2 cellular contexts compared by ENCODE assay signal in the genomic region with DNA sequence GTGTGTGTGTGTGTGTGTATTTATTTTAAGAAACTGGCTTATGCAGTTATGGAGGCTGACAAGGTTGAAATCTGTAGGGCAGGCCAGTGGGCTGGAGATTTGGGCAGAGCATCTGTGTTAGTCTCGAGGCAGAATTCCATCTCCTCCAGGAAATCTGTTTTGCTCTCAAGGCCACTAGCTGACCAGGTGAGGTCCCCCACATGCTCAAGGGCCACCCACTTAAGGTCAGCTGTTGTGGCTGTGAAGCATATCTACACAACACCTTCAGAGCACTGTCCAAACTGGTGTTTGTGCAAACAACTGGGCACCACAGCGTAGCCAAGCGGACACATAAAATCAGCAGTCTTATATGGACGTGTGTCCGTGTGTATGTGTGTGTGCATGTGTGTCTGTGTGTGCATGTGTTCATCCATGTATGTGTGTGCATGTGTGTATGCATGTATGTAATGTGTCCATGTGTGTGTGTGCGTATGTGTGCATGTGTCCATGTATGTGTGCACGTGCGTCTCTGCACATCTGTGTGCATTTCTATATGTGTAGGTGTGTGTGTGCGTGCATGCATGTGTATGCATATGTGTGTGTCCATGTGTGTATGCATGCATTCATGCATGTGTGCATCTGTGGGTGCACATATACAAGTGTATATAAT.
A peak's percentile ranks its signal among the peaks of the same experiment; 100 is the strongest.
TF ChIP-seq lines count a peak whose summit lies in the region.

No MANE protein-coding gene starts in this region.

TF ChIP-seq in IMR-90, 13 proteins besides CTCF, POLR2A, EP300 and RAD21:
- TF ChIP-seq RFX5 (IDR thresholded peaks at IDR 0.05; ENCODE audit: low read depth, low read length) (no peak), NFE2L2 (IDR thresholded peaks at IDR 0.05; ENCODE audit: low read depth, low read length) (no peak), MXI1 (IDR thresholded peaks at IDR 0.05; ENCODE audit: borderline replicate concordance, low read depth, low read length) (no peak), FOS (IDR thresholded peaks at IDR 0.05; ENCODE audit: low read depth, low read length) (no peak), CHD1 (IDR thresholded peaks at IDR 0.05; ENCODE audit: low read depth, low read length) (no peak), SMC3 (IDR thresholded peaks at IDR 0.05; ENCODE audit: low read depth, low read length) (no peak), MAZ (IDR thresholded peaks at IDR 0.05; ENCODE audit: borderline replicate concordance, low read depth, low read length) (no peak), USF2 (IDR thresholded peaks at IDR 0.05; ENCODE audit: low read depth, low read length) (no peak), RCOR1 (IDR thresholded peaks at IDR 0.05; ENCODE audit: insufficient replicate concordance, low read length) (no peak), CEBPB (IDR thresholded peaks at IDR 0.05; ENCODE audit: low read depth, low read length) (no peak), BHLHE40 (IDR thresholded peaks at IDR 0.05; ENCODE audit: low read depth, low read length) (no peak), MAFK (IDR thresholded peaks at IDR 0.05; ENCODE audit: low read depth, low read length) (no peak), ELK1 (IDR thresholded peaks at IDR 0.05; ENCODE audit: borderline replicate concordance, low read depth, low read length) (no peak)

TF ChIP-seq in HepG2, 621 proteins besides CTCF, POLR2A, EP300 and RAD21:
- TF ChIP-seq ZNF501 (CRISPR knock-in tag; IDR thresholded peaks at IDR 0.05) = no peak
- no peak for TF ChIP-seq SMC3 (IDR thresholded peaks at IDR 0.05; ENCODE audit: low read length)
- TF ChIP-seq, protein P1, sequence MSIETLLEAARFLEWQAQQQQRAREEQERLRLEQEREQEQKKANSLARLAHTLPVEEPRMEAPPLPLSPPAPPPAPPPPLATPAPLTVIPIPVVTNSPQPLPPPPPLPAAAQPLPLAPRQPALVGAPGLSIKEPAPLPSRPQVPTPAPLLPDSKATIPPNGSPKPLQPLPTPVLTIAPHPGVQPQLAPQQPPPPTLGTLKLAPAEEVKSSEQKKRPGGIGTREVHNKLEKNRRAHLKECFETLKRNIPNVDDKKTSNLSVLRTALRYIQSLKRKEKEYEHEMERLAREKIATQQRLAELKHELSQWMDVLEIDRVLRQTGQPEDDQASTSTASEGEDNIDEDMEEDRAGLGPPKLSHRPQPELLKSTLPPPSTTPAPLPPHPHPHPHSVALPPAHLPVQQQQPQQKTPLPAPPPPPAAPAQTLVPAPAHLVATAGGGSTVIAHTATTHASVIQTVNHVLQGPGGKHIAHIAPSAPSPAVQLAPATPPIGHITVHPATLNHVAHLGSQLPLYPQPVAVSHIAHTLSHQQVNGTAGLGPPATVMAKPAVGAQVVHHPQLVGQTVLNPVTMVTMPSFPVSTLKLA (IDR thresholded peaks at IDR 0.05) = peak; percentile 96
- TF ChIP-seq, protein P2, sequence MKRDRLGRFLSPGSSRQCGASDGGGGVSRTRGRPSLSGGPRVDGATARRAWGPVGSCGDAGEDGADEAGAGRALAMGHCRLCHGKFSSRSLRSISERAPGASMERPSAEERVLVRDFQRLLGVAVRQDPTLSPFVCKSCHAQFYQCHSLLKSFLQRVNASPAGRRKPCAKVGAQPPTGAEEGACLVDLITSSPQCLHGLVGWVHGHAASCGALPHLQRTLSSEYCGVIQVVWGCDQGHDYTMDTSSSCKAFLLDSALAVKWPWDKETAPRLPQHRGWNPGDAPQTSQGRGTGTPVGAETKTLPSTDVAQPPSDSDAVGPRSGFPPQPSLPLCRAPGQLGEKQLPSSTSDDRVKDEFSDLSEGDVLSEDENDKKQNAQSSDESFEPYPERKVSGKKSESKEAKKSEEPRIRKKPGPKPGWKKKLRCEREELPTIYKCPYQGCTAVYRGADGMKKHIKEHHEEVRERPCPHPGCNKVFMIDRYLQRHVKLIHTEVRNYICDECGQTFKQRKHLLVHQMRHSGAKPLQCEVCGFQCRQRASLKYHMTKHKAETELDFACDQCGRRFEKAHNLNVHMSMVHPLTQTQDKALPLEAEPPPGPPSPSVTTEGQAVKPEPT (CRISPR knock-in tag; IDR thresholded peaks at IDR 0.05; ENCODE audit: low read depth) = no peak
TF ChIP-seq in HepG2: peak in this region for 1.
